In genomic region chr5:76787237-76787636, GRCh38 we compare ENCODE assay signal across 2 cellular contexts.
TF ChIP-seq lines count a peak whose summit lies in the region.

No MANE protein-coding gene starts in this region.

TF ChIP-seq in A549, 52 proteins besides CTCF, POLR2A, EP300 and RAD21 (continued from another document):
- peak in 1 of 2 experiments; percentile 51; a peak in 1 of 4 replicates for TF ChIP-seq CEBPB (IDR thresholded peaks at IDR 0.05)
- TF ChIP-seq ZSCAN20 (CRISPR knock-in tag; IDR thresholded peaks at IDR 0.05): 0 out of 2 replicates have a peak, but pooled peaks have one; percentile 12
- peak in 1 of 2 experiments; percentile 25; a peak in 1 of 5 replicates for TF ChIP-seq JUN (IDR thresholded peaks at IDR 0.05)
- no peak for TF ChIP-seq MAFK (IDR thresholded peaks at IDR 0.05; ENCODE audit: partially characterized antibody)
- TF ChIP-seq KDM1A (IDR thresholded peaks at IDR 0.05; ENCODE audit: low read depth): no peak
- TF ChIP-seq ELK1 (IDR thresholded peaks at IDR 0.05; ENCODE audit: low read depth, low read length): no peak
- no peak for TF ChIP-seq MAZ (IDR thresholded peaks at IDR 0.05; ENCODE audit: borderline replicate concordance, low read depth, low read length)
- no peak for TF ChIP-seq NPAS2 (CRISPR knock-in tag; IDR thresholded peaks at IDR 0.05; ENCODE audit: borderline replicate concordance)
- no peak for TF ChIP-seq MYC (IDR thresholded peaks at IDR 0.05; ENCODE audit: borderline replicate concordance, low read length)
- no peak for TF ChIP-seq GATA3 (IDR thresholded peaks at IDR 0.05; ENCODE audit: borderline replicate concordance)
- no peak for TF ChIP-seq FOXS1 (CRISPR knock-in tag; IDR thresholded peaks at IDR 0.05)
- TF ChIP-seq, protein P1, sequence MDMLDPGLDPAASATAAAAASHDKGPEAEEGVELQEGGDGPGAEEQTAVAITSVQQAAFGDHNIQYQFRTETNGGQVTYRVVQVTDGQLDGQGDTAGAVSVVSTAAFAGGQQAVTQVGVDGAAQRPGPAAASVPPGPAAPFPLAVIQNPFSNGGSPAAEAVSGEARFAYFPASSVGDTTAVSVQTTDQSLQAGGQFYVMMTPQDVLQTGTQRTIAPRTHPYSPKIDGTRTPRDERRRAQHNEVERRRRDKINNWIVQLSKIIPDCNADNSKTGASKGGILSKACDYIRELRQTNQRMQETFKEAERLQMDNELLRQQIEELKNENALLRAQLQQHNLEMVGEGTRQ (IDR thresholded peaks at IDR 0.05): no peak
- no peak for TF ChIP-seq SMC3 (IDR thresholded peaks at IDR 0.05)
- no peak for TF ChIP-seq ESRRA (IDR thresholded peaks at IDR 0.05; ENCODE audit: borderline replicate concordance, low read length)
- no peak for TF ChIP-seq CBX8 (IDR thresholded peaks at IDR 0.05)
- TF ChIP-seq EHF (CRISPR knock-in tag; IDR thresholded peaks at IDR 0.05): 0 out of 2 replicates have a peak, but pooled peaks have one; percentile 10
- TF ChIP-seq POLR2AphosphoS2 (conservative IDR thresholded peaks at IDR 0.05; ENCODE audit: low read length): no peak
- TF ChIP-seq ZNF302 (CRISPR knock-in tag; IDR thresholded peaks at IDR 0.05): no peak
- no peak for TF ChIP-seq KDM5A (IDR thresholded peaks at IDR 0.05)
- TF ChIP-seq, protein P2, sequence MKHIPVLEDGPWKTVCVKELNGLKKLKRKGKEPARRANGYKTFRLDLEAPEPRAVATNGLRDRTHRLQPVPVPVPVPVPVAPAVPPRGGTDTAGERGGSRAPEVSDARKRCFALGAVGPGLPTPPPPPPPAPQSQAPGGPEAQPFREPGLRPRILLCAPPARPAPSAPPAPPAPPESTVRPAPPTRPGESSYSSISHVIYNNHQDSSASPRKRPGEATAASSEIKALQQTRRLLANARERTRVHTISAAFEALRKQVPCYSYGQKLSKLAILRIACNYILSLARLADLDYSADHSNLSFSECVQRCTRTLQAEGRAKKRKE (CRISPR knock-in tag; IDR thresholded peaks at IDR 0.05; ENCODE audit: low read depth): no peak
- TF ChIP-seq TP53 (CRISPR knock-in tag; IDR thresholded peaks at IDR 0.05): no peak
- TF ChIP-seq, protein P3, sequence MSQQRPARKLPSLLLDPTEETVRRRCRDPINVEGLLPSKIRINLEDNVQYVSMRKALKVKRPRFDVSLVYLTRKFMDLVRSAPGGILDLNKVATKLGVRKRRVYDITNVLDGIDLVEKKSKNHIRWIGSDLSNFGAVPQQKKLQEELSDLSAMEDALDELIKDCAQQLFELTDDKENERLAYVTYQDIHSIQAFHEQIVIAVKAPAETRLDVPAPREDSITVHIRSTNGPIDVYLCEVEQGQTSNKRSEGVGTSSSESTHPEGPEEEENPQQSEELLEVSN (IDR thresholded peaks at IDR 0.05; ENCODE audit: borderline replicate concordance, low read depth): no peak
- TF ChIP-seq CBX2 (IDR thresholded peaks at IDR 0.05; ENCODE audit: borderline replicate concordance, low read depth): no peak
- 0 out of 2 replicates have a peak, but pooled peaks have one; percentile 31 for TF ChIP-seq MAX (IDR thresholded peaks at IDR 0.05)
- TF ChIP-seq, protein P4, sequence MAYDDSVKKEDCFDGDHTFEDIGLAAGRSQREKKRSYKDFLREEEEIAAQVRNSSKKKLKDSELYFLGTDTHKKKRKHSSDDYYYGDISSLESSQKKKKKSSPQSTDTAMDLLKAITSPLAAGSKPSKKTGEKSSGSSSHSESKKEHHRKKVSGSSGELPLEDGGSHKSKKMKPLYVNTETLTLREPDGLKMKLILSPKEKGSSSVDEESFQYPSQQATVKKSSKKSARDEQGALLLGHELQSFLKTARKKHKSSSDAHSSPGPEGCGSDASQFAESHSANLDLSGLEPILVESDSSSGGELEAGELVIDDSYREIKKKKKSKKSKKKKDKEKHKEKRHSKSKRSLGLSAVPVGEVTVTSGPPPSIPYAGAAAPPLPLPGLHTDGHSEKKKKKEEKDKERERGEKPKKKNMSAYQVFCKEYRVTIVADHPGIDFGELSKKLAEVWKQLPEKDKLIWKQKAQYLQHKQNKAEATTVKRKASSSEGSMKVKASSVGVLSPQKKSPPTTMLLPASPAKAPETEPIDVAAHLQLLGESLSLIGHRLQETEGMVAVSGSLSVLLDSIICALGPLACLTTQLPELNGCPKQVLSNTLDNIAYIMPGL (CRISPR knock-in tag; IDR thresholded peaks at IDR 0.05; ENCODE audit: borderline replicate concordance): no peak
- peak; percentile 47 for TF ChIP-seq JUNB (IDR thresholded peaks at IDR 0.05)
- TF ChIP-seq RNF2 (IDR thresholded peaks at IDR 0.05; ENCODE audit: borderline replicate concordance, low read depth): no peak
- no peak for TF ChIP-seq HDAC2 (IDR thresholded peaks at IDR 0.05)

TF ChIP-seq in liver, 16 proteins besides CTCF, POLR2A, EP300 and RAD21 (continued from another document):
- peak; percentile 48 for TF ChIP-seq MAX (IDR thresholded peaks at IDR 0.05)
- no peak for TF ChIP-seq REST (IDR thresholded peaks at IDR 0.05)
- no peak for TF ChIP-seq SP1 (IDR thresholded peaks at IDR 0.05)
- no peak for TF ChIP-seq HNF4G (IDR thresholded peaks at IDR 0.05)
- TF ChIP-seq TAF1 (conservative IDR thresholded peaks at IDR 0.05): no peak
- peak; percentile 41 to 70 for TF ChIP-seq HNF4A (conservative IDR thresholded peaks at IDR 0.05)
- TF ChIP-seq FOXA1 (IDR thresholded peaks at IDR 0.05): no peak
- peak; percentile 26 for TF ChIP-seq YY1 (IDR thresholded peaks at IDR 0.05)
- peak; percentile 28 to 71 for TF ChIP-seq RXRA (IDR thresholded peaks at IDR 0.05)
- TF ChIP-seq GABPA (IDR thresholded peaks at IDR 0.05 in 1 of 2, conservative IDR thresholded peaks at IDR 0.05 in 1 of 2): no peak
